1 cellular context compared by ENCODE assay signal in the genomic region with DNA sequence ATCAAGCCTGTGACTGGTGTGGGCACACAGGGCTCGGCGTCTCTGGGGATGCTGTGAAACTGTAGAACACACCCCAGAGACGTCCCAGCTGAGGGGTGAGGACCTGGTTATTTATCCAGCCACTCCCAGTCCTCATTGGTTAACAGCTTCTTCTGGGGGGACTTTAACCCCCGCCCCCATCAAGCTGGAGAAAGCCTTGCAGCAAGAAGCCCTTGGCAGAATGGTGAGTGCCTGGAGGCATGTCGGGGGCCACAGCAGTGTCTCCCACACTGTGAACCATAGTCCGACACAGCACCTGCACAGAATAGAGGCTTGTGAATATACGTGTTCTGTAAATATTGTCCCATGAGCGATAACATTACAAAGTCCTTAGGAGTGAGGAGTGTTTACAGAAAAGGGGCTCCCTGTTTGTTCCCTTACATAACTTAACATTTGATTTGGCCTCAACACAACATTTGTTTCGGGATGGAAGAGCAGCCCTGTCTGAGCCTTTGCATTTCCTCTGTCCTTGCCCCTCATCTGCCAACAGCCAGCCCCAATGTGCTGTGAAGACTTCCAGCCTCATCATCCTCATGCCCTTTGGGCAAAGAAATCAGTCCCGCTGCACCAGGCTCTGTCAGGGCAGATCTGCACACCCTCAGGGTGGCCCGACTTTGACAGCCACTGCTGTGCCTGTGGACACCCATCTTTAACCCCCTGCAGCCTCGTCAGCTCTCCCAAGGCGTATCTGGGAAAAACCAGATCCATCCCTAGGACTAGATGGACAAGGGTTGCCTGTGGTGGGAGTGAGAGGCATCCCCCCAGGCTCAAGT.
TF ChIP-seq lines count a peak whose summit lies in the region.

No MANE protein-coding gene starts in this region.

TF ChIP-seq in HepG2, 621 proteins besides CTCF, POLR2A, EP300 and RAD21 (continued from another document and continues in another):
- TF ChIP-seq, protein P1, sequence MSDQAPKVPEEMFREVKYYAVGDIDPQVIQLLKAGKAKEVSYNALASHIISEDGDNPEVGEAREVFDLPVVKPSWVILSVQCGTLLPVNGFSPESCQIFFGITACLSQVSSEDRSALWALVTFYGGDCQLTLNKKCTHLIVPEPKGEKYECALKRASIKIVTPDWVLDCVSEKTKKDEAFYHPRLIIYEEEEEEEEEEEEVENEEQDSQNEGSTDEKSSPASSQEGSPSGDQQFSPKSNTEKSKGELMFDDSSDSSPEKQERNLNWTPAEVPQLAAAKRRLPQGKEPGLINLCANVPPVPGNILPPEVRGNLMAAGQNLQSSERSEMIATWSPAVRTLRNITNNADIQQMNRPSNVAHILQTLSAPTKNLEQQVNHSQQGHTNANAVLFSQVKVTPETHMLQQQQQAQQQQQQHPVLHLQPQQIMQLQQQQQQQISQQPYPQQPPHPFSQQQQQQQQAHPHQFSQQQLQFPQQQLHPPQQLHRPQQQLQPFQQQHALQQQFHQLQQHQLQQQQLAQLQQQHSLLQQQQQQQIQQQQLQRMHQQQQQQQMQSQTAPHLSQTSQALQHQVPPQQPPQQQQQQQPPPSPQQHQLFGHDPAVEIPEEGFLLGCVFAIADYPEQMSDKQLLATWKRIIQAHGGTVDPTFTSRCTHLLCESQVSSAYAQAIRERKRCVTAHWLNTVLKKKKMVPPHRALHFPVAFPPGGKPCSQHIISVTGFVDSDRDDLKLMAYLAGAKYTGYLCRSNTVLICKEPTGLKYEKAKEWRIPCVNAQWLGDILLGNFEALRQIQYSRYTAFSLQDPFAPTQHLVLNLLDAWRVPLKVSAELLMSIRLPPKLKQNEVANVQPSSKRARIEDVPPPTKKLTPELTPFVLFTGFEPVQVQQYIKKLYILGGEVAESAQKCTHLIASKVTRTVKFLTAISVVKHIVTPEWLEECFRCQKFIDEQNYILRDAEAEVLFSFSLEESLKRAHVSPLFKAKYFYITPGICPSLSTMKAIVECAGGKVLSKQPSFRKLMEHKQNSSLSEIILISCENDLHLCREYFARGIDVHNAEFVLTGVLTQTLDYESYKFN (CRISPR knock-in tag; conservative IDR thresholded peaks at IDR 0.05), result peak; percentile 100
- TF ChIP-seq ZNF484 (CRISPR knock-in tag; IDR thresholded peaks at IDR 0.05; ENCODE audit: borderline replicate concordance, low read depth), result no peak
- peak; percentile 89; the same call in 1 of the 2 replicates for TF ChIP-seq SP140L (CRISPR knock-in tag; IDR thresholded peaks at IDR 0.05; ENCODE audit: borderline replicate concordance)
- peak; percentile 94 for TF ChIP-seq ZNF564 (CRISPR knock-in tag; IDR thresholded peaks at IDR 0.05)
- TF ChIP-seq, protein P2, sequence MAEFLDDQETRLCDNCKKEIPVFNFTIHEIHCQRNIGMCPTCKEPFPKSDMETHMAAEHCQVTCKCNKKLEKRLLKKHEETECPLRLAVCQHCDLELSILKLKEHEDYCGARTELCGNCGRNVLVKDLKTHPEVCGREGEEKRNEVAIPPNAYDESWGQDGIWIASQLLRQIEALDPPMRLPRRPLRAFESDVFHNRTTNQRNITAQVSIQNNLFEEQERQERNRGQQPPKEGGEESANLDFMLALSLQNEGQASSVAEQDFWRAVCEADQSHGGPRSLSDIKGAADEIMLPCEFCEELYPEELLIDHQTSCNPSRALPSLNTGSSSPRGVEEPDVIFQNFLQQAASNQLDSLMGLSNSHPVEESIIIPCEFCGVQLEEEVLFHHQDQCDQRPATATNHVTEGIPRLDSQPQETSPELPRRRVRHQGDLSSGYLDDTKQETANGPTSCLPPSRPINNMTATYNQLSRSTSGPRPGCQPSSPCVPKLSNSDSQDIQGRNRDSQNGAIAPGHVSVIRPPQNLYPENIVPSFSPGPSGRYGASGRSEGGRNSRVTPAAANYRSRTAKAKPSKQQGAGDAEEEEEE (CRISPR knock-in tag; IDR thresholded peaks at IDR 0.05; ENCODE audit: borderline replicate concordance), result peak; percentile 49; the same call in 1 of the 2 replicates
- TF ChIP-seq ZSCAN25 (CRISPR knock-in tag; IDR thresholded peaks at IDR 0.05), result 0 out of 2 replicates have a peak, but pooled peaks have one; percentile 32
- TF ChIP-seq ZNF343 (CRISPR knock-in tag; IDR thresholded peaks at IDR 0.05), result peak; percentile 51
- TF ChIP-seq, protein P3, sequence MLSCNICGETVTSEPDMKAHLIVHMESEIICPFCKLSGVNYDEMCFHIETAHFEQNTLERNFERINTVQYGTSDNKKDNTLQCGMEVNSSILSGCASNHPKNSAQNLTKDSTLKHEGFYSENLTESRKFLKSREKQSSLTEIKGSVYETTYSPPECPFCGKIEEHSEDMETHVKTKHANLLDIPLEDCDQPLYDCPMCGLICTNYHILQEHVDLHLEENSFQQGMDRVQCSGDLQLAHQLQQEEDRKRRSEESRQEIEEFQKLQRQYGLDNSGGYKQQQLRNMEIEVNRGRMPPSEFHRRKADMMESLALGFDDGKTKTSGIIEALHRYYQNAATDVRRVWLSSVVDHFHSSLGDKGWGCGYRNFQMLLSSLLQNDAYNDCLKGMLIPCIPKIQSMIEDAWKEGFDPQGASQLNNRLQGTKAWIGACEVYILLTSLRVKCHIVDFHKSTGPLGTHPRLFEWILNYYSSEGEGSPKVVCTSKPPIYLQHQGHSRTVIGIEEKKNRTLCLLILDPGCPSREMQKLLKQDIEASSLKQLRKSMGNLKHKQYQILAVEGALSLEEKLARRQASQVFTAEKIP (CRISPR knock-in tag; IDR thresholded peaks at IDR 0.05; ENCODE audit: borderline replicate concordance), result no peak
- TF ChIP-seq ZNF75D (CRISPR knock-in tag; IDR thresholded peaks at IDR 0.05; ENCODE audit: borderline replicate concordance), result no peak
- peak; percentile 48 for TF ChIP-seq STAG1 (CRISPR knock-in tag; IDR thresholded peaks at IDR 0.05)
- TF ChIP-seq ZNF354B (CRISPR knock-in tag; IDR thresholded peaks at IDR 0.05), result no peak
- TF ChIP-seq, protein P4, sequence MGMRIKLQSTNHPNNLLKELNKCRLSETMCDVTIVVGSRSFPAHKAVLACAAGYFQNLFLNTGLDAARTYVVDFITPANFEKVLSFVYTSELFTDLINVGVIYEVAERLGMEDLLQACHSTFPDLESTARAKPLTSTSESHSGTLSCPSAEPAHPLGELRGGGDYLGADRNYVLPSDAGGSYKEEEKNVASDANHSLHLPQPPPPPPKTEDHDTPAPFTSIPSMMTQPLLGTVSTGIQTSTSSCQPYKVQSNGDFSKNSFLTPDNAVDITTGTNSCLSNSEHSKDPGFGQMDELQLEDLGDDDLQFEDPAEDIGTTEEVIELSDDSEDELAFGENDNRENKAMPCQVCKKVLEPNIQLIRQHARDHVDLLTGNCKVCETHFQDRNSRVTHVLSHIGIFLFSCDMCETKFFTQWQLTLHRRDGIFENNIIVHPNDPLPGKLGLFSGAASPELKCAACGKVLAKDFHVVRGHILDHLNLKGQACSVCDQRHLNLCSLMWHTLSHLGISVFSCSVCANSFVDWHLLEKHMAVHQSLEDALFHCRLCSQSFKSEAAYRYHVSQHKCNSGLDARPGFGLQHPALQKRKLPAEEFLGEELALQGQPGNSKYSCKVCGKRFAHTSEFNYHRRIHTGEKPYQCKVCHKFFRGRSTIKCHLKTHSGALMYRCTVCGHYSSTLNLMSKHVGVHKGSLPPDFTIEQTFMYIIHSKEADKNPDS (CRISPR knock-in tag; IDR thresholded peaks at IDR 0.05), result peak; percentile 62; the same call in 1 of the 2 replicates
- TF ChIP-seq, protein P5, sequence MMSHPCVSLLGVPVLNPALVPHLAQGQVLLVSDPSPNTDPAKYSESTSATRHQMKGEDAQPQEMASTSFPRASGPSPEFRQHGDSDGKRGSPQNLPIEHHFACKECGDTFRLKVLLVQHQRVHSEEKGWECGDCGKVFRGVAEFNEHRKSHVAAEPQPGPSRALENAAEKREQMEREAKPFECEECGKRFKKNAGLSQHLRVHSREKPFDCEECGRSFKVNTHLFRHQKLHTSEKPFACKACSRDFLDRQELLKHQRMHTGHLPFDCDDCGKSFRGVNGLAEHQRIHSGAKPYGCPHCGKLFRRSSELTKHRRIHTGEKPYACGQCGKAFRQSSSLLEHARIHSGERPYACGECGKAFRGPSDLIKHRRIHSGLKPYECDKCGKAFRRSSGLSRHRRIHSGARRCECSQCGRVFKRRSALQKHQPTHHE (CRISPR knock-in tag; IDR thresholded peaks at IDR 0.05; ENCODE audit: borderline replicate concordance), result peak; percentile 93
- peak; percentile 86 for TF ChIP-seq ZSCAN29 (CRISPR knock-in tag; conservative IDR thresholded peaks at IDR 0.05)
- TF ChIP-seq, protein P6, sequence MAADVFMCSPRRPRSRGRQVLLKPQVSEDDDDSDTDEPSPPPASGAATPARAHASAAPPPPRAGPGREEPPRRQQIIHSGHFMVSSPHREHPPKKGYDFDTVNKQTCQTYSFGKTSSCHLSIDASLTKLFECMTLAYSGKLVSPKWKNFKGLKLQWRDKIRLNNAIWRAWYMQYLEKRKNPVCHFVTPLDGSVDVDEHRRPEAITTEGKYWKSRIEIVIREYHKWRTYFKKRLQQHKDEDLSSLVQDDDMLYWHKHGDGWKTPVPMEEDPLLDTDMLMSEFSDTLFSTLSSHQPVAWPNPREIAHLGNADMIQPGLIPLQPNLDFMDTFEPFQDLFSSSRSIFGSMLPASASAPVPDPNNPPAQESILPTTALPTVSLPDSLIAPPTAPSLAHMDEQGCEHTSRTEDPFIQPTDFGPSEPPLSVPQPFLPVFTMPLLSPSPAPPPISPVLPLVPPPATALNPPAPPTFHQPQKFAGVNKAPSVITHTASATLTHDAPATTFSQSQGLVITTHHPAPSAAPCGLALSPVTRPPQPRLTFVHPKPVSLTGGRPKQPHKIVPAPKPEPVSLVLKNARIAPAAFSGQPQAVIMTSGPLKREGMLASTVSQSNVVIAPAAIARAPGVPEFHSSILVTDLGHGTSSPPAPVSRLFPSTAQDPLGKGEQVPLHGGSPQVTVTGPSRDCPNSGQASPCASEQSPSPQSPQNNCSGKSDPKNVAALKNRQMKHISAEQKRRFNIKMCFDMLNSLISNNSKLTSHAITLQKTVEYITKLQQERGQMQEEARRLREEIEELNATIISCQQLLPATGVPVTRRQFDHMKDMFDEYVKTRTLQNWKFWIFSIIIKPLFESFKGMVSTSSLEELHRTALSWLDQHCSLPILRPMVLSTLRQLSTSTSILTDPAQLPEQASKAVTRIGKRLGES (CRISPR knock-in tag; IDR thresholded peaks at IDR 0.05; ENCODE audit: borderline replicate concordance), result no peak
- TF ChIP-seq ZNF260 (CRISPR knock-in tag; IDR thresholded peaks at IDR 0.05; ENCODE audit: borderline replicate concordance, low read depth), result no peak; the same call in 1 of the 2 replicates
- TF ChIP-seq ZNF629 (CRISPR knock-in tag; conservative IDR thresholded peaks at IDR 0.05), result 0 out of 2 replicates have a peak, but pooled peaks have one; percentile 3
- TF ChIP-seq, protein P7, sequence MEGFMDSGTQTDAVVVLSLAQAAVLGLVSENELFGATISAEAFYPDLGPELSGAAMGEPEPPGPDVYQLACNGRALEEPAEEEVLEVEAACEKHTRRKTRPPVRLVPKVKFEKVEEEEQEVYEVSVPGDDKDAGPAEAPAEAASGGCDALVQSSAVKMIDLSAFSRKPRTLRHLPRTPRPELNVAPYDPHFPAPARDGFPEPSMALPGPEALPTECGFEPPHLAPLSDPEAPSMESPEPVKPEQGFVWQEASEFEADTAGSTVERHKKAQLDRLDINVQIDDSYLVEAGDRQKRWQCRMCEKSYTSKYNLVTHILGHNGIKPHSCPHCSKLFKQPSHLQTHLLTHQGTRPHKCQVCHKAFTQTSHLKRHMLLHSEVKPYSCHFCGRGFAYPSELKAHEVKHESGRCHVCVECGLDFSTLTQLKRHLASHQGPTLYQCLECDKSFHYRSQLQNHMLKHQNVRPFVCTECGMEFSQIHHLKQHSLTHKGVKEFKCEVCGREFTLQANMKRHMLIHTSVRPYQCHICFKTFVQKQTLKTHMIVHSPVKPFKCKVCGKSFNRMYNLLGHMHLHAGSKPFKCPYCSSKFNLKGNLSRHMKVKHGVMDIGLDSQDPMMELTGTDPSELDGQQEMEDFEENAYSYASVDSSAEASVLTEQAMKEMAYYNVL (CRISPR knock-in tag; IDR thresholded peaks at IDR 0.05; ENCODE audit: borderline replicate concordance), result peak; percentile 75; the same call in 1 of the 2 replicates
- TF ChIP-seq MIXL1 (CRISPR knock-in tag; IDR thresholded peaks at IDR 0.05), result peak; percentile 96
- TF ChIP-seq NFYB (CRISPR knock-in tag; IDR thresholded peaks at IDR 0.05), result 0 out of 2 replicates have a peak, but pooled peaks have one; percentile 16
- no peak for TF ChIP-seq SMARCC2 (IDR thresholded peaks at IDR 0.05)
- TF ChIP-seq ERF (CRISPR knock-in tag; IDR thresholded peaks at IDR 0.05), result peak; percentile 91; the same call in 1 of the 2 replicates
- TF ChIP-seq, protein P8, sequence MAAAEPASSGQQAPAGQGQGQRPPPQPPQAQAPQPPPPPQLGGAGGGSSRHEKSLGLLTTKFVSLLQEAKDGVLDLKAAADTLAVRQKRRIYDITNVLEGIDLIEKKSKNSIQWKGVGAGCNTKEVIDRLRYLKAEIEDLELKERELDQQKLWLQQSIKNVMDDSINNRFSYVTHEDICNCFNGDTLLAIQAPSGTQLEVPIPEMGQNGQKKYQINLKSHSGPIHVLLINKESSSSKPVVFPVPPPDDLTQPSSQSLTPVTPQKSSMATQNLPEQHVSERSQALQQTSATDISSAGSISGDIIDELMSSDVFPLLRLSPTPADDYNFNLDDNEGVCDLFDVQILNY (CRISPR knock-in tag; conservative IDR thresholded peaks at IDR 0.05), result no peak; the same call in 1 of the 2 replicates
- TF ChIP-seq ZNF570 (CRISPR knock-in tag; IDR thresholded peaks at IDR 0.05; ENCODE audit: borderline replicate concordance), result no peak
- peak; percentile 60; the same call in 1 of the 2 replicates for TF ChIP-seq KDM1A (CRISPR knock-in tag; IDR thresholded peaks at IDR 0.05)
- no peak for TF ChIP-seq ZFAT (CRISPR knock-in tag; conservative IDR thresholded peaks at IDR 0.05)
- TF ChIP-seq, protein P9, sequence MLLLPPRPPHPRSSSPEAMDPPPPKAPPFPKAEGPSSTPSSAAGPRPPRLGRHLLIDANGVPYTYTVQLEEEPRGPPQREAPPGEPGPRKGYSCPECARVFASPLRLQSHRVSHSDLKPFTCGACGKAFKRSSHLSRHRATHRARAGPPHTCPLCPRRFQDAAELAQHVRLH (CRISPR knock-in tag; IDR thresholded peaks at IDR 0.05; ENCODE audit: borderline replicate concordance, low read depth), result peak; percentile 89
- TF ChIP-seq ZNF496 (CRISPR knock-in tag; IDR thresholded peaks at IDR 0.05; ENCODE audit: insufficient replicate concordance), result no peak
- TF ChIP-seq ZSCAN9 (CRISPR knock-in tag; IDR thresholded peaks at IDR 0.05; ENCODE audit: borderline replicate concordance), result peak; percentile 95
- peak; percentile 86; the same call in 1 of the 2 replicates for TF ChIP-seq TSC22D2 (CRISPR knock-in tag; IDR thresholded peaks at IDR 0.05; ENCODE audit: borderline replicate concordance)
- TF ChIP-seq, protein P10, sequence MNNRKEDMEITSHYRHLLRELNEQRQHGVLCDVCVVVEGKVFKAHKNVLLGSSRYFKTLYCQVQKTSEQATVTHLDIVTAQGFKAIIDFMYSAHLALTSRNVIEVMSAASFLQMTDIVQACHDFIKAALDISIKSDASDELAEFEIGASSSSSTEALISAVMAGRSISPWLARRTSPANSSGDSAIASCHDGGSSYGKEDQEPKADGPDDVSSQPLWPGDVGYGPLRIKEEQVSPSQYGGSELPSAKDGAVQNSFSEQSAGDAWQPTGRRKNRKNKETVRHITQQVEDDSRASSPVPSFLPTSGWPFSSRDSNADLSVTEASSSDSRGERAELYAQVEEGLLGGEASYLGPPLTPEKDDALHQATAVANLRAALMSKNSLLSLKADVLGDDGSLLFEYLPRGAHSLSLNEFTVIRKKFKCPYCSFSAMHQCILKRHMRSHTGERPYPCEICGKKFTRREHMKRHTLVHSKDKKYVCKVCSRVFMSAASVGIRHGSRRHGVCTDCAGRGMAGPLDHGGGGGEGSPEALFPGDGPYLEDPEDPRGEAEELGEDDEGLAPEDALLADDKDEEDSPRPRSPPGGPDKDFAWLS (CRISPR knock-in tag; IDR thresholded peaks at IDR 0.05; ENCODE audit: borderline replicate concordance), result no peak
- TF ChIP-seq NAIF1 (CRISPR knock-in tag; IDR thresholded peaks at IDR 0.05; ENCODE audit: borderline replicate concordance), result no peak
- peak; percentile 73 for TF ChIP-seq HNRNPL (IDR thresholded peaks at IDR 0.05; ENCODE audit: low read depth, low read length)
- peak; percentile 100 for TF ChIP-seq FOXA3 (CRISPR knock-in tag; IDR thresholded peaks at IDR 0.05)
